20 cellular contexts compared by ENCODE assay signal in the genomic region with DNA sequence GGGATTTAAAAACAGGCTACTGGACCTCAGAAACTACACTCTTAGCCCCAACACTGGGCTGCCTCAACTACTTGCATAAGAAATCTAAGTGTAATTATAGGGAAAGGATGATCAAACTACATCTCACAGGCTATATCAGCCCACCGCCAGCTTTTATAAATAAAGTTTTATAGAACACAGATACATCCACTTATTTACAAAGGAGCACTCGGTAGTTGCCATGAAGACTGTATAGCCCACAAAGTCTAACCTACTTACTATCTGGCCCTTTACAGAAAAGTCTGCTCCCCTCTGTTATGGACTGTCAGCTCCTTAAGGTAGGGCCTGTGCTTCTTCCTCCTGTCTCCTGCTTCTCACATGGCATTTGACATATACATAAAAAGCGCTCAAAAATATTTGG. TPM values are rescaled to one million over a fixed set of nuclear protein-coding genes. Genes with fewer than 3 reads are reported as not detected.
"Had no signal": no experiment of that assay in that cellular context is flagged by ENCODE, and none has a peak within 500 bp of the region (broad histone marks: within the 10 kb centered on the region; RNA-seq: fewer than 3 reads in every experiment).

No MANE protein-coding gene starts in this region.

- H3K9me3 ChIP-seq: ascending aorta, mucosa of descending colon, right atrium auricular region, thoracic aorta, upper lobe of right lung had no signal

- H3K4me1 Mint-ChIP-seq: activated naive CD4-positive, alpha-beta T cell treated with anti-CD3 and anti-CD28 coated beads, Interleukin-2, amount 10 ng/mL, durations not matched to agents 7 days and 5 days had no signal

- H3K9ac ChIP-seq: neural progenitor cell had no signal

- FAIRE-seq: bronchial epithelial cell had no signal

- H3K4me3 Mint-ChIP-seq: activated naive CD4-positive, alpha-beta T cell treated with anti-CD3 and anti-CD28 coated beads, Interleukin-2, amount 10 ng/mL, durations not matched to agents 7 days and 5 days; naive thymus-derived CD4-positive, alpha-beta T cell; neural progenitor cell; T-helper 1 cell treated with Interleukin-12 subunit alpha and Interleukin-12 subunit beta and Interleukin-4 antibody, amounts not matched to agents 30 μg/mL and 1 μg/mL, for 36 hours had no signal

- H3K36me3 Mint-ChIP-seq: activated naive CD4-positive, alpha-beta T cell treated with anti-CD3 and anti-CD28 coated beads, Interleukin-2, amount 10 ng/mL, durations not matched to agents 7 days and 5 days; naive thymus-derived CD4-positive, alpha-beta T cell; neural progenitor cell had no signal

- ATAC-seq: esophagus mucosa; naive thymus-derived CD4-positive, alpha-beta T cell; upper lobe of right lung had no signal

- H3K36me3 ChIP-seq: ascending aorta, neural progenitor cell, right atrium auricular region, thoracic aorta, upper lobe of right lung had no signal

- H3K4me2 ChIP-seq: neural progenitor cell had no signal

- H3K4me3 ChIP-seq: ascending aorta, mucosa of descending colon, neural progenitor cell, right atrium auricular region, thoracic aorta, upper lobe of right lung had no signal

- H3K27me3 ChIP-seq: ascending aorta, neural progenitor cell, right atrium auricular region, upper lobe of right lung had no signal

- H2AFZ ChIP-seq: neural progenitor cell had no signal

- H3K27ac ChIP-seq: ascending aorta, neural progenitor cell, right atrium auricular region, thoracic aorta, upper lobe of right lung had no signal

- DNase-seq: activated CD4-positive, alpha-beta T cell treated with anti-CD3 and anti-CD28 coated beads, Interleukin-2, amount 50 U/mL, for 1 hour; activated CD4-positive, CD25-positive, alpha-beta regulatory T cell treated with anti-CD3 and anti-CD28 coated beads, Interleukin-2, amount 50 U/mL, for 72 hours; activated CD8-positive, alpha-beta memory T cell treated with anti-CD3 and anti-CD28 coated beads for 24 hours; activated CD8-positive, alpha-beta memory T cell treated with anti-CD3 and anti-CD28 coated beads, Interleukin-2, amount 50 U/mL, for 48 hours; activated effector memory CD4-positive, alpha-beta T cell treated with Interleukin-2 at 50 U/mL for 16 hours; activated naive CD4-positive, alpha-beta T cell treated with anti-CD3 and anti-CD28 coated beads, Interleukin-2, amount 10 ng/mL, durations not matched to agents 7 days and 5 days; cerebellar nuclear complex; cortex of kidney; mesenchymal stem cell; naive thymus-derived CD4-positive, alpha-beta T cell; upper lobe of right lung had no signal

- H3K27ac Mint-ChIP-seq: activated naive CD4-positive, alpha-beta T cell treated with anti-CD3 and anti-CD28 coated beads, Interleukin-2, amount 10 ng/mL, durations not matched to agents 7 days and 5 days; neural progenitor cell; progenitor cell of endocrine pancreas; T-helper 1 cell treated with Interleukin-12 subunit alpha and Interleukin-12 subunit beta and Interleukin-4 antibody, amounts not matched to agents 30 μg/mL and 1 μg/mL, for 36 hours had no signal

- H3K9me3 Mint-ChIP-seq: activated naive CD4-positive, alpha-beta T cell treated with anti-CD3 and anti-CD28 coated beads, Interleukin-2, amount 10 ng/mL, durations not matched to agents 7 days and 5 days; neural progenitor cell; T-helper 1 cell treated with Interleukin-12 subunit alpha and Interleukin-12 subunit beta and Interleukin-4 antibody, amounts not matched to agents 30 μg/mL and 1 μg/mL, for 36 hours had no signal

- H3K27me3 Mint-ChIP-seq: progenitor cell of endocrine pancreas had no signal

RNA-seq across cellular contexts. Expression of gene ZNF860, which starts 9.9 kb away (rescaled TPM):
- polyA plus RNA-seq: naive thymus-derived CD4-positive, alpha-beta T cell had no signal
